14 cellular contexts compared by ENCODE assay signal in genomic region chr14:39185256-39186049, GRCh38. TPM values are rescaled to one million over a fixed set of nuclear protein-coding genes. Genes with fewer than 3 reads are reported as not detected.
DNase-seq lines count a peak whose midpoint lies in the region; ATAC-seq, FAIRE-seq and TF ChIP-seq lines count a peak whose summit lies in the region.
"Had no signal": no experiment of that assay in that cellular context is flagged by ENCODE, and none has a peak within 500 bp of the region (broad histone marks: within the 10 kb centered on the region; RNA-seq: fewer than 3 reads in every experiment).

No MANE protein-coding gene starts in this region.

- H3K18ac ChIP-seq in H1 (ENCODE audit: extremely low read depth, low read length): no peak overlapping the region

- H3K14ac ChIP-seq in H1 (ENCODE audit: insufficient read length): no peak overlapping the region

- H2BK5ac ChIP-seq in H1 (ENCODE audit: low read depth, low read length): no peak overlapping the region

- H3K4me1 Mint-ChIP-seq in activated T-cell treated with anti-CD3 and anti-CD28 coated beads, Interleukin-2, amount 50 U/mL, for 24 hours (ENCODE audit: low read depth): peaks cover 17% of the 10 kb centered on the region

- H3K36me3 Mint-ChIP-seq in activated T-cell treated with anti-CD3 and anti-CD28 coated beads, Interleukin-2, amount 50 U/mL, for 24 hours (ENCODE audit: low read depth): peaks cover 30% of the 10 kb centered on the region

- no peak overlapping the region for H2BK15ac ChIP-seq in H1 (ENCODE audit: low read length)

- peaks cover 0 to 10% (median 4%) of the 10 kb centered on the region in 4 experiments; a peak in 4 of 7 replicates for H3K4me1 ChIP-seq in H1 (replicated peaks in 1 of 4; ENCODE audit: control insufficient read depth in 3 of 4, insufficient read depth in 4 of 4, low read length in 3 of 4)
- H3K4me1 ChIP-seq: Peyer's patch had no signal

- H3K79me2 ChIP-seq in H1 (ENCODE audit: control insufficient read depth in 1 of 2, insufficient read depth in 2 of 2, low read length in 2 of 2): peaks cover 0 to 9% of the 10 kb centered on the region in 2 experiments; a peak in 3 of 4 replicates

- no peak overlapping the region for H3K4me2 ChIP-seq in H1 (ENCODE audit: insufficient read depth in 1 of 2, low read depth in 2 of 2, low read length in 2 of 2)

- ATAC-seq in GM18498 (IDR thresholded peaks at IDR 0.05; ENCODE audit: unreplicated experiment) (no peak), GM18861 (IDR thresholded peaks at IDR 0.05; ENCODE audit: unreplicated experiment) (no peak), HG03378 (IDR thresholded peaks at IDR 0.05; ENCODE audit: unreplicated experiment) (no peak)

- H3K9ac ChIP-seq in H1 (replicated peaks in 1 of 4; ENCODE audit: extremely low read depth in 1 of 4, low read depth in 3 of 4, low read length in 3 of 4): no peak overlapping the region

- POLR2A ChIA-PET in H1 (lab: Charles Lee; ENCODE audit: partially characterized antibody): interaction anchor here (0.7 to 13.8 kb wide), 27 partner anchors 6 to 245 kb away, joined by 3 to 219 read pairs (median 3); partner anchors contain the start of genes GEMIN2, PNN, SEC23A and TRAPPC6B

- no peaks in the 10 kb centered on the region for H3K27me3 ChIP-seq in H1 (replicated peaks in 1 of 4; ENCODE audit: control insufficient read depth in 3 of 4, extremely low read depth in 1 of 4, insufficient read depth in 3 of 4, low read length in 3 of 4)
- H3K27me3 ChIP-seq: Peyer's patch had no signal

- no peak overlapping the region for H3K4me3 ChIP-seq in H1 (ENCODE audit: extremely low read depth in 1 of 4, insufficient read depth in 2 of 4, low read depth in 3 of 4, low read length in 4 of 4)
- H3K4me3 ChIP-seq: Peyer's patch had no signal

- peaks cover 19 to 46% (median 32%) of the 10 kb centered on the region in 4 experiments for H3K36me3 ChIP-seq in H1 (ENCODE audit: control insufficient read depth in 2 of 4, insufficient read depth in 4 of 4, low read length in 3 of 4)

- no peak overlapping the region for H2BK120ac ChIP-seq in H1 (replicated peaks; ENCODE audit: low read depth, low read length)

- no peak overlapping the region for H3K4me3 Mint-ChIP-seq in activated T-cell treated with anti-CD3 and anti-CD28 coated beads, Interleukin-2, amount 50 U/mL, for 24 hours

- TF ChIP-seq POLR2A in H1 (IDR thresholded peaks at IDR 0.05; ENCODE audit: control extremely low read depth in 1 of 2, low read depth in 2 of 2, low read length in 2 of 2): peak; percentile 1 to 77

- no peak overlapping the region for H3K23ac ChIP-seq in H1 (ENCODE audit: insufficient read length)

- H3K27ac ChIP-seq in H1 (ENCODE audit: low read depth, low read length): no peak overlapping the region
- H3K27ac ChIP-seq: Peyer's patch had no signal

- no peak for DNase-seq in activated T-cell treated with anti-CD3 and anti-CD28 coated beads, Interleukin-2, amount 50 U/mL, for 24 hours
- DNase-seq in activated T-cell treated with anti-CD3 and anti-CD28 coated beads for 4 hours (no peak), H1 (ENCODE audit: low read depth in 1 of 2, low spot score in 2 of 2) (no peak), NCI-H82 (lab: John Stamatoyannopoulos, UW) (no peak)
- DNase-seq: C1 segment of cervical spinal cord, DMS79 treated with DMSO at 0.1 percent for 48 hours, GF-D8, NCI-H1048, Peyer's patch, SHP77 had no signal

- H4K8ac ChIP-seq in H1 (ENCODE audit: extremely low read depth, insufficient read depth, low read length): no peak overlapping the region

- H4K5ac ChIP-seq in H1 (ENCODE audit: insufficient read length, low read depth, low read length): no peak overlapping the region

- no peak overlapping the region for H4K91ac ChIP-seq in H1 (replicated peaks; ENCODE audit: insufficient read length, low read length)

- no peak overlapping the region for H3K56ac ChIP-seq in H1 (replicated peaks; ENCODE audit: insufficient read length, low read depth, low read length)

- no peak overlapping the region for H2AK5ac ChIP-seq in H1 (ENCODE audit: low read depth, low read length)

- H3K4ac ChIP-seq in H1 (replicated peaks; ENCODE audit: insufficient read length, low read depth, low read length): no peak overlapping the region

- no peaks in the 10 kb centered on the region for H3K27me3 Mint-ChIP-seq in activated T-cell treated with anti-CD3 and anti-CD28 coated beads, Interleukin-2, amount 50 U/mL, for 24 hours

- H3K9me3 ChIP-seq in H1 (ENCODE audit: insufficient read depth in 2 of 2, low read depth in 1 of 2, low read length in 1 of 2): no peaks in the 10 kb centered on the region
- H3K9me3 ChIP-seq: Peyer's patch had no signal

- no peak for TF ChIP-seq EP300 in H1 (IDR thresholded peaks at IDR 0.05; ENCODE audit: borderline replicate concordance in 1 of 2, low read depth in 2 of 2, low read length in 2 of 2)

- no peaks in the 10 kb centered on the region for H3K9me3 Mint-ChIP-seq in activated T-cell treated with anti-CD3 and anti-CD28 coated beads, Interleukin-2, amount 50 U/mL, for 24 hours

- H3K23me2 ChIP-seq in H1 (ENCODE audit: low read depth, low read length): no peaks in the 10 kb centered on the region; the same call in 1 of the 2 replicates

- FAIRE-seq in H1 (lab: Jason Lieb, UNC): no peak

- no peaks in the 10 kb centered on the region; the same call in none of the 2 replicates for H3K79me1 ChIP-seq in H1 (ENCODE audit: low read depth, low read length)

- peaks cover 4% of the 10 kb centered on the region in 2 experiments for H4K20me1 ChIP-seq in H1 (replicated peaks in 1 of 2; ENCODE audit: control insufficient read depth in 1 of 2, insufficient read depth in 2 of 2, low read length in 2 of 2)

- no peak overlapping the region for H2BK12ac ChIP-seq in H1 (ENCODE audit: low read depth, low read length)

- peak overlapping the region; percentile 60 for H3K27ac Mint-ChIP-seq in activated T-cell treated with anti-CD3 and anti-CD28 coated beads, Interleukin-2, amount 50 U/mL, for 24 hours

- TF ChIP-seq RAD21 in H1 (IDR thresholded peaks at IDR 0.05 in 1 of 2, conservative IDR thresholded peaks at IDR 0.05 in 1 of 2; ENCODE audit: low read depth in 2 of 2, low read length in 2 of 2): no peak

- TF ChIP-seq CTCF in H1 (IDR thresholded peaks at IDR 0.05; ENCODE audit: control extremely low read depth in 1 of 3, insufficient read depth in 1 of 3, low read depth in 1 of 3, low read length in 3 of 3): no peak

- no peak overlapping the region for H2AFZ ChIP-seq in H1 (ENCODE audit: low read length)

- 91% methylated on average over 5 of the region's 5 CpGs; no CpG with 5 or more reads in 1 of the 2 experiments for WGBS in H1 (ENCODE audit: extremely low coverage in 1 of 2, insufficient coverage in 1 of 2, insufficient read length in 1 of 2, insufficient replicate concordance in 2 of 2, low coverage in 1 of 2, low lambda C conversion rate in 2 of 2, missing lambda C conversion rate in 1 of 2), 2 experiments

- CTCF ChIA-PET in H1 (lab: Charles Lee; ENCODE audit: partially characterized antibody): interaction anchor here (1.0 to 1.6 kb wide), 3 partner anchors 15 to 184 kb away, joined by 3 to 8 read pairs (median 3); partner anchors contain the start of gene TRAPPC6B

- no peak overlapping the region for H2BK20ac ChIP-seq in H1 (ENCODE audit: low read length)

TF ChIP-seq in H1, 55 proteins besides CTCF, POLR2A, EP300 and RAD21 (continues in another document):
- TF ChIP-seq CBX5 (IDR thresholded peaks at IDR 0.05; ENCODE audit: low read depth, low read length) (no peak), CREB1 (IDR thresholded peaks at IDR 0.05) (no peak), RNF2 (IDR thresholded peaks at IDR 0.05; ENCODE audit: borderline replicate concordance, low read depth, low read length, missing control alignments, poor library complexity, severe bottlenecking) (no peak), CBX8 (IDR thresholded peaks at IDR 0.05; ENCODE audit: borderline replicate concordance, low read depth, low read length) (no peak), GABPA (IDR thresholded peaks at IDR 0.05; ENCODE audit: borderline replicate concordance, insufficient read depth, low read length) (no peak), NRF1 (IDR thresholded peaks at IDR 0.05; ENCODE audit: low read depth, low read length) (no peak), RFX5 (IDR thresholded peaks at IDR 0.05; ENCODE audit: borderline replicate concordance, low read depth, low read length) (no peak)

RNA-seq across cellular contexts. Expression of gene PNN, which starts 10.4 kb away (rescaled TPM):
- polyA plus RNA-seq in PFSK-1 (2012; ENCODE audit: insufficient read length, low read depth): 31.9 TPM
- 113 and 121 TPM in 2 replicates for total RNA-seq in H1 (2021; fragmentation: NEBNext Ultra II Directional; extraction: Animal tissue kit (Norgen Biotek cat#: 25700))
- 27.5 and 56.5 TPM in 2 replicates for polyA plus RNA-seq in H1 (2011; rRNA removed)
- 76.5 TPM for polyA plus RNA-seq in H1 (2011; cell fraction: cytosol; rRNA removed)
- polyA plus RNA-seq in H1 (2011; cell fraction: nucleus; rRNA removed): 78.4 TPM
- 139 to 224 TPM (median 157 TPM) in 4 replicates for polyA plus RNA-seq in H1 (2012, experiment 1 of 2)
- 12.1 TPM for polyA plus RNA-seq in H1 (2012, experiment 2 of 2)
- 196 TPM for polyA plus RNA-seq in H1 (2013, experiment 1 of 2)
- polyA plus RNA-seq in H1 (2013, experiment 2 of 2): 174 TPM
- polyA minus RNA-seq in H1 (2011; rRNA and poly(A)+ RNA removed): 21.5 and 24.9 TPM in 2 replicates
- 21.4 TPM for polyA minus RNA-seq in H1 (2011; cell fraction: cytosol; rRNA and poly(A)+ RNA removed)
- 71.4 TPM for polyA minus RNA-seq in H1 (2011; cell fraction: nucleus; rRNA and poly(A)+ RNA removed)

RNA-seq across cellular contexts. Expression of gene TRAPPC6B, which starts 15.3 kb away (rescaled TPM):
- polyA plus RNA-seq in PFSK-1 (2012; ENCODE audit: insufficient read length, low read depth): 6.9 TPM
- total RNA-seq in H1 (2021; fragmentation: NEBNext Ultra II Directional; extraction: Animal tissue kit (Norgen Biotek cat#: 25700)): 22.5 and 23.4 TPM in 2 replicates
- 5.5 and 9.0 TPM in 2 replicates for polyA plus RNA-seq in H1 (2011; rRNA removed)
- polyA plus RNA-seq in H1 (2011; cell fraction: cytosol; rRNA removed): 12.3 TPM
- polyA plus RNA-seq in H1 (2011; cell fraction: nucleus; rRNA removed): 13.0 TPM
- polyA plus RNA-seq in H1 (2012, experiment 1 of 2): 11.3 to 17.1 TPM (median 12.2 TPM) in 4 replicates
- polyA plus RNA-seq in H1 (2012, experiment 2 of 2): 1.2 TPM
- 13.4 TPM for polyA plus RNA-seq in H1 (2013, experiment 1 of 2)
- 14.4 TPM for polyA plus RNA-seq in H1 (2013, experiment 2 of 2)
- 7.4 and 9.2 TPM in 2 replicates for polyA minus RNA-seq in H1 (2011; rRNA and poly(A)+ RNA removed)
- 11.2 TPM for polyA minus RNA-seq in H1 (2011; cell fraction: cytosol; rRNA and poly(A)+ RNA removed)
- polyA minus RNA-seq in H1 (2011; cell fraction: nucleus; rRNA and poly(A)+ RNA removed): 14.6 TPM

RNA-seq across cellular contexts. Expression of gene MIA2, which starts 48.3 kb away (rescaled TPM):
- 7.7 TPM for polyA plus RNA-seq in PFSK-1 (2012; ENCODE audit: insufficient read length, low read depth)
- 15.0 and 16.1 TPM in 2 replicates for total RNA-seq in H1 (2021; fragmentation: NEBNext Ultra II Directional; extraction: Animal tissue kit (Norgen Biotek cat#: 25700))
- 6.5 and 10.1 TPM in 2 replicates for polyA plus RNA-seq in H1 (2011; rRNA removed)
- 7.7 TPM for polyA plus RNA-seq in H1 (2011; cell fraction: cytosol; rRNA removed)
- polyA plus RNA-seq in H1 (2011; cell fraction: nucleus; rRNA removed): 10.5 TPM
- 7.2 to 11.4 TPM (median 9.4 TPM) in 4 replicates for polyA plus RNA-seq in H1 (2012, experiment 1 of 2)
- polyA plus RNA-seq in H1 (2012, experiment 2 of 2): 2.3 TPM
- 19.0 TPM for polyA plus RNA-seq in H1 (2013, experiment 1 of 2)
- 19.6 TPM for polyA plus RNA-seq in H1 (2013, experiment 2 of 2)
- 6.7 and 9.2 TPM in 2 replicates for polyA minus RNA-seq in H1 (2011; rRNA and poly(A)+ RNA removed)
- 7.0 TPM for polyA minus RNA-seq in H1 (2011; cell fraction: cytosol; rRNA and poly(A)+ RNA removed)
- polyA minus RNA-seq in H1 (2011; cell fraction: nucleus; rRNA and poly(A)+ RNA removed): 8.6 TPM
